In genomic region chr12:3097186-3097804, GRCh38 we compare ENCODE assay signal across 9 cellular contexts. TPM values are rescaled to one million over a fixed set of nuclear protein-coding genes. Genes with fewer than 3 reads are reported as not detected.
DNase-seq lines count a peak whose midpoint lies in the region; ATAC-seq, FAIRE-seq and TF ChIP-seq lines count a peak whose summit lies in the region.
"Had no signal": no experiment of that assay in that cellular context is flagged by ENCODE, and none has a peak within 500 bp of the region (broad histone marks: within the 10 kb centered on the region; RNA-seq: fewer than 3 reads in every experiment).

No MANE protein-coding gene starts in this region.

- POLR2A ChIA-PET in naive thymus-derived CD8-positive, alpha-beta T cell (lab: Charles Lee) = no interaction called here

- ATAC-seq in right cardiac atrium = peak; percentile 92
- ATAC-seq in naive thymus-derived CD8-positive, alpha-beta T cell = no peak

- H3K36me3 ChIP-seq in adrenal gland (replicated peaks in 1 of 2) (no peaks in the 10 kb centered on the region), small intestine (ENCODE audit: control insufficient read depth in 2 of 2, insufficient read depth in 2 of 2, low read length in 2 of 2) (no peaks in the 10 kb centered on the region)

- H3K4me3 ChIP-seq in adrenal gland (no peak overlapping the region), right cardiac atrium (ENCODE audit: low read length) (no peak overlapping the region), small intestine (ENCODE audit: low read depth in 1 of 2, low read length in 2 of 2) (no peak overlapping the region)

- peaks cover 0 to 18% of the 10 kb centered on the region in 2 donors for H3K4me1 ChIP-seq in adrenal gland (replicated peaks in 1 of 2)
- peaks cover 19% of the 10 kb centered on the region for H3K4me1 ChIP-seq in right cardiac atrium (ENCODE audit: control insufficient read depth, insufficient read depth, low read length)
- no peaks in the 10 kb centered on the region for H3K4me1 ChIP-seq in small intestine (ENCODE audit: control insufficient read depth in 2 of 2, insufficient read depth in 1 of 2, low read depth in 1 of 2, low read length in 1 of 2)

- 3 to 28% (median 7%) methylated on average over 9 to 10 of the region's 10 CpGs for WGBS in adrenal gland, 4 donors
- 1% methylated on average over 10 of the region's 10 CpGs for WGBS in right cardiac atrium
- WGBS in small intestine, 3 donors = 39 to 55% (median 52%) methylated on average over 9 to 10 of the region's 10 CpGs

- peak overlapping the region; percentile 26 to 88 (median 74) for H3K27ac ChIP-seq in adrenal gland
- H3K27ac ChIP-seq in right cardiac atrium (ENCODE audit: low read length) = peak overlapping the region; percentile 89
- H3K27ac ChIP-seq in small intestine (ENCODE audit: low read depth in 1 of 2, low read length in 1 of 2) = peak overlapping the region in 1 of 2 donors; percentile 62

- H3K36me3 Mint-ChIP-seq in naive thymus-derived CD8-positive, alpha-beta T cell = peaks cover 3 to 25% (median 6%) of the 10 kb centered on the region in 3 donors
- peaks cover 10% of the 10 kb centered on the region for H3K36me3 Mint-ChIP-seq in activated naive CD8-positive, alpha-beta T cell treated with anti-CD3 and anti-CD28 coated beads for 36 hours

- peak overlapping the region in 1 of 10 donors; percentile 67 for H3K27ac Mint-ChIP-seq in naive thymus-derived CD8-positive, alpha-beta T cell
- no peak overlapping the region for H3K27ac Mint-ChIP-seq in activated naive CD8-positive, alpha-beta T cell treated with anti-CD3 and anti-CD28 coated beads for 36 hours

- H3K4me1 Mint-ChIP-seq in naive thymus-derived CD8-positive, alpha-beta T cell = peaks cover 5 to 11% (median 10%) of the 10 kb centered on the region in 4 donors
- peaks cover 11% of the 10 kb centered on the region for H3K4me1 Mint-ChIP-seq in activated naive CD8-positive, alpha-beta T cell treated with anti-CD3 and anti-CD28 coated beads for 36 hours

- no peaks in the 10 kb centered on the region for H3K9me3 ChIP-seq in adrenal gland (replicated peaks in 1 of 3)
- H3K9me3 ChIP-seq in right cardiac atrium (ENCODE audit: control insufficient read depth, low read length) = no peaks in the 10 kb centered on the region
- H3K9me3 ChIP-seq in small intestine (ENCODE audit: control insufficient read depth, low read depth) = no peaks in the 10 kb centered on the region

- intact Hi-C loops in adrenal gland (cut with DNase I) = no loop called here
- intact Hi-C loops in right cardiac atrium (cut with DNase I) = no loop called here

- TF ChIP-seq POLR2A in adrenal gland (IDR thresholded peaks at IDR 0.05) = no peak

- peak overlapping the region in 4 of 10 donors; percentile 15 to 45 (median 32) for H3K4me3 Mint-ChIP-seq in naive thymus-derived CD8-positive, alpha-beta T cell
- no peak overlapping the region for H3K4me3 Mint-ChIP-seq in activated naive CD8-positive, alpha-beta T cell treated with anti-CD3 and anti-CD28 coated beads for 36 hours

- H3K9me3 Mint-ChIP-seq in naive thymus-derived CD8-positive, alpha-beta T cell = peaks cover 2 to 45% (median 33%) of the 10 kb centered on the region in 9 donors
- peaks cover 19% of the 10 kb centered on the region for H3K9me3 Mint-ChIP-seq in activated naive CD8-positive, alpha-beta T cell treated with anti-CD3 and anti-CD28 coated beads for 36 hours

- TF ChIP-seq CTCF in adrenal gland (IDR thresholded peaks at IDR 0.05) = no peak

- H3K27me3 Mint-ChIP-seq in naive thymus-derived CD8-positive, alpha-beta T cell = peaks cover 0 to 17% (median 0%) of the 10 kb centered on the region in 5 donors
- peaks cover 4% of the 10 kb centered on the region for H3K27me3 Mint-ChIP-seq in activated naive CD8-positive, alpha-beta T cell treated with anti-CD3 and anti-CD28 coated beads for 36 hours

- FAIRE-seq in small intestine (lab: Jason Lieb, UNC) = no peak

- H3K27me3 ChIP-seq in adrenal gland (no peaks in the 10 kb centered on the region), right cardiac atrium (ENCODE audit: control insufficient read depth, insufficient read depth) (no peaks in the 10 kb centered on the region), small intestine (ENCODE audit: control insufficient read depth in 2 of 2, insufficient read depth in 2 of 2, low read length in 2 of 2) (no peaks in the 10 kb centered on the region)

- DNase-seq in HT-29 (ENCODE audit: low spot score) (peak; percentile 61), adrenal gland (peak; percentile 40 to 97 (median 82)), right cardiac atrium (peak; percentile 88 to 92 (median 91)), small intestine (peak; percentile 76), NCI-H2227 treated with DMSO at 0.1 percent for 48 hours (lab: John Stamatoyannopoulos, UW) (no peak)
- DNase-seq in naive thymus-derived CD8-positive, alpha-beta T cell = no peak
- no peak for DNase-seq in stimulated activated CD4-positive, alpha-beta T cell treated with anti-CD3 and anti-CD28 coated beads, Interleukin-4, amount 100 ng/mL, for 1 hour
- no peak for DNase-seq in activated naive CD8-positive, alpha-beta T cell treated with anti-CD3 and anti-CD28 coated beads for 36 hours
- DNase-seq: NCI-H446 treated with DMSO at 0.1 percent for 48 hours had no signal

RNA-seq across cellular contexts. Expression of gene TSPAN9, which starts 20.1 kb away (rescaled TPM):
- 11.3 and 12.0 TPM in 2 replicates for total RNA-seq in HT-29 (2014; rRNA removed; shearing (Covaris generic))
- total RNA-seq in adrenal gland (10 to 100 TPM; 15.3 to 31.4 (median 27.3) TPM), right cardiac atrium (100 to 1,000 TPM; 151 to 184 (median 172) TPM)
- polyA plus RNA-seq in adrenal gland (10 to 100 TPM; 12.4 to 18.1 (median 16.5) TPM), right cardiac atrium (121 TPM), small intestine (10 to 100 TPM in 1 of 3 donors, 1 to 10 TPM in 2; 1.3 to 23.1 (median 2.4) TPM)
- total RNA-seq in naive thymus-derived CD8-positive, alpha-beta T cell = 1 to 10 TPM in 1 of 2 experiments, under 1 TPM in 1; 0.65 to 1.2 TPM
- not detected for polyA plus RNA-seq in naive thymus-derived CD8-positive, alpha-beta T cell
- total RNA-seq in activated naive CD8-positive, alpha-beta T cell treated with anti-CD3 and anti-CD28 coated beads for 36 hours = under 1 TPM; 0.24 to 0.31 TPM

Comparison
In these comparisons a context has a peak if more than half of its experiments do, and no peak if none do; other contexts are left out.
1. DNase-seq: peak in HT-29 (single experiment), adrenal gland (7 of 7), right cardiac atrium (3 of 3) and small intestine (single experiment); none in naive thymus-derived CD8-positive, alpha-beta T cell (0 of 10), stimulated activated CD4-positive, alpha-beta T cell treated with anti-CD3 and anti-CD28 coated beads, Interleukin-4, amount 100 ng/mL, for 1 hour (single experiment), activated naive CD8-positive, alpha-beta T cell treated with anti-CD3 and anti-CD28 coated beads for 36 hours (single experiment) and NCI-H2227 treated with DMSO at 0.1 percent for 48 hours (single experiment).
2. ATAC-seq: peak in right cardiac atrium (2 of 2); none in naive thymus-derived CD8-positive, alpha-beta T cell (0 of 2).
3. RNA of gene TSPAN9, which starts 20.1 kb away (total RNA-seq): 151 to 184 TPM in right cardiac atrium; 15.3 to 31.4 TPM in adrenal gland, 11.3 to 12.0 TPM in HT-29, 0.65 to 1.2 TPM in naive thymus-derived CD8-positive, alpha-beta T cell and 0.24 to 0.31 TPM in activated naive CD8-positive, alpha-beta T cell treated with anti-CD3 and anti-CD28 coated beads for 36 hours; every median in the first group is over 4 times any median in the second.